Comparison of ENCODE assay signal across 8 cellular contexts in the genomic region with DNA sequence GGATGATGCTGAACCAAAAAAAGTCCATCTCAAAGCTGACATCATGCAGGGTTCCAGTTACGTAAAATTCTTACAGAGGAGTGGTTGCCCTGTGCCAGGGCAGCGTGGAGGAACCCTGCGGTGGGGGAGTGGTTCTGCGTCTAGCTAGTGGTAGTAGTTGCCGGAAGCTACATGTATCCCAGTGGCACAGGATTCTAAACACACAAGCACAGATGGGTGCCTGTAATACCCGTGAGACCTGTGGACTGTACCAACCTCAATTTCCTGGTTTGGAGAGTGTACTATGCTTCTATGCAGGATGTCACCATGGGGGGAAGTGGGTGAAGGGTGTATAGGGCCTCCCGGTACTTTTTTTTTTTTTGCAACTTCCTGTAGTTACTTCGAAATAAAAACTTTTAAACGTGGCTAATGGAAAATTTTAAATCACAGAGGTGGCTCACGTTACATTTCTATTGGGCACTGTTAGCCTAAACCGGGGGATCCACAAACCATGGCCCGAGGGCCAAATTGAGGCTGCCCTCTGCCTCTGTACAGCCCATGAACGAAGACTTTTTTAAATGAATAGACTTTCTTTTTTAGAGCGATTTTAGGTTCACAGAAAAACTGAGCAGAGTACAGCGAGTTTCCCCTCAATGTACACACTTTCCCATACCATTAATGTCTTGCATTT. TPM values are rescaled to one million over a fixed set of nuclear protein-coding genes. Genes with fewer than 3 reads are reported as not detected.
A peak's percentile ranks its signal among the peaks of the same experiment; 100 is the strongest.
DNase-seq lines count a peak whose midpoint lies in the region; ATAC-seq, FAIRE-seq and TF ChIP-seq lines count a peak whose summit lies in the region.

No MANE protein-coding gene starts in this region.

- intact Hi-C loops in activated CD4-positive, alpha-beta T cell treated with anti-CD3 and anti-CD28 coated beads for 36 hours (cut with DNase I, micrococcal nuclease), result loop anchor here (1.0 to 10.0 kb wide), 7 partner anchors 39 to 1222 kb away; a partner anchor contains a TSS

- H3K27ac Mint-ChIP-seq in activated CD4-positive, alpha-beta T cell treated with anti-CD3 and anti-CD28 coated beads for 36 hours, result peak overlapping the region; percentile 98

- no peaks in the 10 kb centered on the region for H3K9me3 Mint-ChIP-seq in activated CD4-positive, alpha-beta T cell treated with anti-CD3 and anti-CD28 coated beads for 36 hours (ENCODE audit: low read depth)

- H3K36me3 Mint-ChIP-seq in activated CD4-positive, alpha-beta T cell treated with anti-CD3 and anti-CD28 coated beads for 36 hours (ENCODE audit: low read depth), result peaks cover 5% of the 10 kb centered on the region

- ATAC-seq in HG03196 (IDR thresholded peaks at IDR 0.05; ENCODE audit: unreplicated experiment) (peak; percentile 48), HG02759 (IDR thresholded peaks at IDR 0.05; ENCODE audit: unreplicated experiment) (no peak)
- peak; percentile 88 for ATAC-seq in activated CD4-positive, alpha-beta T cell treated with anti-CD3 and anti-CD28 coated beads for 36 hours

- CTCF ChIA-PET in activated CD4-positive, alpha-beta T cell treated with anti-CD3 and anti-CD28 coated beads for 36 hours (lab: Charles Lee), result interaction anchor here (0.6 to 2.3 kb wide), 4 partner anchors 9 to 200 kb away, joined by 3 to 19 read pairs (median 4); a partner anchor contains a TSS

- FAIRE-seq in D721Med (lab: Jason Lieb, UNC), result no peak

- DNase-seq in activated CD4-positive, alpha-beta T cell treated with anti-CD3 and anti-CD28 coated beads for 36 hours, result peak; percentile 88
- DNase-seq in dermis microvascular lymphatic vessel endothelial cell (ENCODE audit: low read depth in 2 of 2) (peak; percentile 57 to 84), DMS79 (lab: John Stamatoyannopoulos, UW) (no peak), islet precursor cell (no peak), D721Med (ENCODE audit: insufficient read length, low spot score) (no peak)
- DNase-seq in stimulated activated CD8-positive, alpha-beta memory T cell treated with anti-CD3 and anti-CD28 coated beads, Interleukin-15, amount 100 ng/mL, for 4 hours (ENCODE audit: low read depth in 2 of 2), result peak; percentile 34 to 57

- H3K4me3 Mint-ChIP-seq in activated CD4-positive, alpha-beta T cell treated with anti-CD3 and anti-CD28 coated beads for 36 hours, result peak overlapping the region; percentile 60

- POLR2A ChIA-PET in activated CD4-positive, alpha-beta T cell treated with anti-CD3 and anti-CD28 coated beads for 36 hours (lab: Charles Lee), result interaction anchor here (0.6 to 1.0 kb wide), 2 partner anchors 158 to 1332 kb away, joined by 3 read pairs; no protein-coding TSS in a partner anchor

- TF ChIP-seq CTCF in D721Med (IDR thresholded peaks at IDR 0.05; ENCODE audit: insufficient read depth, missing control alignments), result no peak

- H3K27me3 Mint-ChIP-seq in activated CD4-positive, alpha-beta T cell treated with anti-CD3 and anti-CD28 coated beads for 36 hours, result no peaks in the 10 kb centered on the region

- H3K4me1 Mint-ChIP-seq in activated CD4-positive, alpha-beta T cell treated with anti-CD3 and anti-CD28 coated beads for 36 hours, result peaks cover 53% of the 10 kb centered on the region

RNA-seq across cellular contexts. Expression of a gene that starts 38.5 kb away (rescaled TPM):
- 10 to 100 TPM in 1 of 2 experiments, 1 to 10 TPM in 1; 8.3 to 10.4 TPM for total RNA-seq in activated CD4-positive, alpha-beta T cell treated with anti-CD3 and anti-CD28 coated beads for 36 hours
- total RNA-seq in dermis microvascular lymphatic vessel endothelial cell, result 29.1 and 64.5 TPM in 2 replicates

RNA-seq across cellular contexts. Expression of a gene that starts 39.3 kb away (rescaled TPM):
- under 1 TPM; 0.56 to 0.57 TPM for total RNA-seq in activated CD4-positive, alpha-beta T cell treated with anti-CD3 and anti-CD28 coated beads for 36 hours
- 0.90 and 2.1 TPM in 2 replicates for total RNA-seq in dermis microvascular lymphatic vessel endothelial cell

Comparison
In these comparisons a context has a peak if more than half of its experiments do, and no peak if none do; other contexts are left out.
1. DNase-seq: peak in activated CD4-positive, alpha-beta T cell treated with anti-CD3 and anti-CD28 coated beads for 36 hours (single experiment), dermis microvascular lymphatic vessel endothelial cell (2 of 2) and stimulated activated CD8-positive, alpha-beta memory T cell treated with anti-CD3 and anti-CD28 coated beads, Interleukin-15, amount 100 ng/mL, for 4 hours (2 of 2); none in DMS79 (single experiment), islet precursor cell (single experiment) and D721Med (single experiment).